In genomic region chr17:40978752-40979151, GRCh38 we compare ENCODE assay signal across 20 cellular contexts. TPM values are rescaled to one million over a fixed set of nuclear protein-coding genes. Genes with fewer than 3 reads are reported as not detected.
DNase-seq lines count a peak whose midpoint lies in the region; ATAC-seq, FAIRE-seq and TF ChIP-seq lines count a peak whose summit lies in the region.
"Had no signal": no experiment of that assay in that cellular context is flagged by ENCODE, and none has a peak within 500 bp of the region (broad histone marks: within the 10 kb centered on the region; RNA-seq: fewer than 3 reads in every experiment).

No MANE protein-coding gene starts in this region.

- WGBS in body of pancreas, 2 donors: 29 to 48% methylated on average over 12 to 13 of the region's 13 CpGs
- no CpG with 5 or more reads among the region's 13 CpGs for WGBS in neuronal stem cell (ENCODE audit: extremely low coverage in 2 of 2, insufficient read length in 2 of 2, insufficient replicate concordance in 1 of 2), 2 donors

- H3K79me1 ChIP-seq in neuronal stem cell (ENCODE audit: low read depth, low read length): no peaks in the 10 kb centered on the region

- TF ChIP-seq POLR2A in body of pancreas (IDR thresholded peaks at IDR 0.05): no peak

- H3K18ac ChIP-seq in neuronal stem cell (ENCODE audit: low read length): peak overlapping the region; percentile 80

- intact Hi-C loops in body of pancreas (cut with DNase I) (no loop called here), upper lobe of right lung (cut with DNase I) (no loop called here)

- peak overlapping the region; percentile 91 for H2BK120ac ChIP-seq in neuronal stem cell (ENCODE audit: low read depth, low read length)

- no peak overlapping the region for H2BK15ac ChIP-seq in neuronal stem cell (ENCODE audit: low read length)

- H2AFZ ChIP-seq in keratinocyte (ENCODE audit: control insufficient read depth, low read length): peak overlapping the region; percentile 51
- no peak overlapping the region for H2AFZ ChIP-seq in neuronal stem cell (ENCODE audit: low read length)

- H2BK12ac ChIP-seq in neuronal stem cell (ENCODE audit: low read length): peak overlapping the region; percentile 73

- no peaks in the 10 kb centered on the region for H3K79me2 ChIP-seq in keratinocyte (ENCODE audit: control insufficient read depth, insufficient read depth, low read length)

- peak overlapping the region; percentile 37 for H2AK5ac ChIP-seq in neuronal stem cell (ENCODE audit: low read depth, low read length)

- FAIRE-seq in keratinocyte (lab: Jason Lieb, UNC): peak; percentile 67
- FAIRE-seq: HTR-8/SVneo had no signal

- H4K8ac ChIP-seq in neuronal stem cell (ENCODE audit: low read depth, low read length): no peak overlapping the region

- H4K20me1 ChIP-seq in keratinocyte (ENCODE audit: control insufficient read depth, extremely low read depth, insufficient read depth, low read length): no peaks in the 10 kb centered on the region

- H3K23ac ChIP-seq in neuronal stem cell (ENCODE audit: low read depth, low read length, poor library complexity): no peak overlapping the region

- no peak for TF ChIP-seq CTCF in body of pancreas (IDR thresholded peaks at IDR 0.05)
- TF ChIP-seq CTCF in keratinocyte (optimal IDR thresholded peaks at IDR 0.05 in 1 of 3, IDR thresholded peaks at IDR 0.05 in 1 of 3, conservative IDR thresholded peaks at IDR 0.05 in 1 of 3; ENCODE audit: extremely low read depth in 1 of 3, insufficient read depth in 2 of 3, low read length in 3 of 3): no peak
- TF ChIP-seq CTCF in upper lobe of right lung (IDR thresholded peaks at IDR 0.05): no peak

- no peak overlapping the region for H4K91ac ChIP-seq in neuronal stem cell (ENCODE audit: low read depth, low read length, poor library complexity)

- no peak overlapping the region for H3K9ac ChIP-seq in keratinocyte (ENCODE audit: control insufficient read depth, extremely low read depth, insufficient read depth, low read length)
- no peak overlapping the region for H3K9ac ChIP-seq in neuronal stem cell (ENCODE audit: low read depth, low read length, poor library complexity)

- peak overlapping the region; percentile 97 for H3K14ac ChIP-seq in neuronal stem cell (ENCODE audit: low read length)

- no peak overlapping the region for H2BK5ac ChIP-seq in neuronal stem cell (ENCODE audit: low read length)

- H3K4me3 ChIP-seq in body of pancreas: no peak overlapping the region
- H3K4me3 ChIP-seq in keratinocyte (ENCODE audit: control insufficient read depth in 2 of 3, extremely low read depth in 1 of 3, insufficient read depth in 2 of 3, low read depth in 1 of 3, low read length in 3 of 3): no peak overlapping the region
- H3K4me3 ChIP-seq in neuronal stem cell (ENCODE audit: low read length in 2 of 2): no peak overlapping the region
- H3K4me3 ChIP-seq in upper lobe of right lung: no peak overlapping the region
- H3K4me3 ChIP-seq: SJCRH30 had no signal

- H3K9me1 ChIP-seq in keratinocyte (ENCODE audit: control insufficient read depth, extremely low read depth, insufficient read depth, low read length): no peaks in the 10 kb centered on the region

- H3K4me2 ChIP-seq in keratinocyte (ENCODE audit: control insufficient read depth, extremely low read depth, insufficient read depth, low read depth, low read length) (no peak overlapping the region), neuronal stem cell (ENCODE audit: insufficient read depth, low read length, poor library complexity, severe bottlenecking) (no peak overlapping the region)

- H3K36me3 ChIP-seq in body of pancreas (replicated peaks in 1 of 2; ENCODE audit: insufficient read depth in 1 of 2, low read depth in 2 of 2) (no peaks in the 10 kb centered on the region), keratinocyte (ENCODE audit: control insufficient read depth in 2 of 2, extremely low read depth in 1 of 2, insufficient read depth in 2 of 2, low read length in 2 of 2) (no peaks in the 10 kb centered on the region), neuronal stem cell (replicated peaks in 1 of 2; ENCODE audit: control insufficient read depth in 2 of 2, insufficient read depth in 2 of 2, low read length in 2 of 2) (no peaks in the 10 kb centered on the region), upper lobe of right lung (no peaks in the 10 kb centered on the region)
- H3K36me3 ChIP-seq: SJCRH30 had no signal

- dilution Hi-C loops in keratinocyte (cut with MboI; ENCODE audit: extremely low pct_ligation_motif_present, low sequenced_read_pairs): no loop called here

- DNase-seq in body of pancreas (peak; percentile 48 to 78 (median 60)), keratinocyte (ENCODE audit: low read depth, low spot score) (no peak), neuronal stem cell (ENCODE audit: low spot score) (no peak), upper lobe of right lung (no peak), NOMO-1 treated with dmso at 0.1 percent for 144 hours (lab: John Stamatoyannopoulos, UW; ENCODE audit: unreplicated experiment) (no peak)
- DNase-seq: AML-193, DMS153, HCEC 1CT, NCI-H1417, NCI-H1930, NCI-H446 treated with DMSO at 0.1 percent for 48 hours, NCI-H748 treated with DMSO at 0.1 percent for 48 hours, RPMI8226 had no signal

- ATAC-seq in body of pancreas (peak; percentile 85), upper lobe of right lung (peak; percentile 65), GM21723 (IDR thresholded peaks at IDR 0.05; ENCODE audit: unreplicated experiment) (no peak), HG02610 (IDR thresholded peaks at IDR 0.05; ENCODE audit: unreplicated experiment) (no peak)

- peaks cover 22% of the 10 kb centered on the region for H3K4me1 ChIP-seq in body of pancreas
- H3K4me1 ChIP-seq in keratinocyte (ENCODE audit: control insufficient read depth, extremely low read depth, insufficient read depth, low read length): peaks cover 4% of the 10 kb centered on the region
- H3K4me1 ChIP-seq in neuronal stem cell (ENCODE audit: control insufficient read depth in 2 of 2, insufficient read depth in 1 of 2, low read depth in 1 of 2, low read length in 2 of 2): peaks cover 0 to 14% of the 10 kb centered on the region in 2 donors
- no peaks in the 10 kb centered on the region for H3K4me1 ChIP-seq in upper lobe of right lung

- peak overlapping the region in 3 of 4 donors; percentile 13 to 75 (median 72) for H3K27ac ChIP-seq in body of pancreas
- H3K27ac ChIP-seq in keratinocyte (ENCODE audit: control insufficient read depth, insufficient read depth, low read length): no peak overlapping the region
- H3K27ac ChIP-seq in neuronal stem cell (replicated peaks; ENCODE audit: low read length): no peak overlapping the region
- no peak overlapping the region for H3K27ac ChIP-seq in upper lobe of right lung
- H3K27ac ChIP-seq: HL-60, SJCRH30 had no signal

- H3K27me3 ChIP-seq in body of pancreas (peaks cover 0 to 4% of the 10 kb centered on the region in 2 donors), keratinocyte (ENCODE audit: control insufficient read depth, extremely low read depth, insufficient read depth, low read length) (no peaks in the 10 kb centered on the region), neuronal stem cell (ENCODE audit: control insufficient read depth in 3 of 3, insufficient read depth in 3 of 3, low read depth in 1 of 3, low read length in 3 of 3) (no peaks in the 10 kb centered on the region), upper lobe of right lung (peaks cover 6% of the 10 kb centered on the region)
- H3K27me3 ChIP-seq: SJCRH30 had no signal

- no peak overlapping the region for H3K4ac ChIP-seq in neuronal stem cell (ENCODE audit: low read length)

- no peaks in the 10 kb centered on the region for H3K9me3 ChIP-seq in body of pancreas
- no peaks in the 10 kb centered on the region for H3K9me3 ChIP-seq in keratinocyte (ENCODE audit: control insufficient read depth, low read depth, low read length)
- peaks cover 0 to 1% of the 10 kb centered on the region in 2 donors for H3K9me3 ChIP-seq in neuronal stem cell (replicated peaks in 1 of 2; ENCODE audit: control insufficient read depth in 2 of 2, insufficient read depth in 1 of 2, low read depth in 1 of 2, low read length in 2 of 2)
- H3K9me3 ChIP-seq in upper lobe of right lung: no peaks in the 10 kb centered on the region
- H3K9me3 ChIP-seq: SJCRH30 had no signal

RNA-seq across cellular contexts. Expression of gene KRT40, which starts 5.4 kb away (rescaled TPM):
- total RNA-seq in body of pancreas (1 to 10 TPM in 1 of 2 donors, not detected in 1; 1.6 TPM), upper lobe of right lung (not detected)
- 0.03 TPM in 2 of 3 replicates, not detected in the other for polyA plus RNA-seq in keratinocyte
- polyA plus RNA-seq in keratinocyte (2011; ENCODE audit: low read depth): not detected
- 0.03 TPM in 1 of 2 replicates, not detected in the other for polyA plus RNA-seq in keratinocyte (2011; cell fraction: cytosol; rRNA removed)
- polyA plus RNA-seq in keratinocyte (2011; cell fraction: nucleus; rRNA removed): 0.06 TPM in 1 of 2 replicates, not detected in the other
- polyA plus RNA-seq in keratinocyte (2012; ENCODE audit: low replicate concordance): not detected in 2 replicates
- polyA minus RNA-seq in keratinocyte: not detected in 3 replicates
- not detected for polyA minus RNA-seq in keratinocyte (2011; cell fraction: cytosol; rRNA and poly(A)+ RNA removed)
- polyA minus RNA-seq in keratinocyte (2011; cell fraction: nucleus; rRNA and poly(A)+ RNA removed): not detected in 2 replicates
- polyA plus RNA-seq in neuronal stem cell (2013, experiment 1 of 2): not detected
- not detected for polyA plus RNA-seq in neuronal stem cell (2013, experiment 2 of 2)
- total RNA-seq: LHCN-M2, SJCRH30 had no signal
- polyA plus RNA-seq: CD14-positive monocyte had no signal

RNA-seq across cellular contexts. Expression of gene KRT39, which starts 12.0 kb away (rescaled TPM):
- total RNA-seq in body of pancreas: not detected
- polyA plus RNA-seq in keratinocyte: 0.05 TPM in 1 of 3 replicates, not detected in the others
- polyA plus RNA-seq in keratinocyte (2011; ENCODE audit: low read depth): not detected
- polyA plus RNA-seq in keratinocyte (2011; cell fraction: cytosol; rRNA removed): not detected in 2 replicates
- not detected in 2 replicates for polyA plus RNA-seq in keratinocyte (2011; cell fraction: nucleus; rRNA removed)
- not detected in 2 replicates for polyA plus RNA-seq in keratinocyte (2012; ENCODE audit: low replicate concordance)
- not detected in 3 replicates for polyA minus RNA-seq in keratinocyte
- polyA minus RNA-seq in keratinocyte (2011; cell fraction: cytosol; rRNA and poly(A)+ RNA removed): not detected
- polyA minus RNA-seq in keratinocyte (2011; cell fraction: nucleus; rRNA and poly(A)+ RNA removed): not detected in 2 replicates
- polyA plus RNA-seq in neuronal stem cell (2013, experiment 1 of 2): not detected
- not detected for polyA plus RNA-seq in neuronal stem cell (2013, experiment 2 of 2)
- total RNA-seq in upper lobe of right lung: 0.35 TPM
- total RNA-seq: LHCN-M2, SJCRH30 had no signal
- polyA plus RNA-seq: CD14-positive monocyte had no signal

RNA-seq across cellular contexts. Expression of gene KRTAP3-3, which starts 15.2 kb away (rescaled TPM):
- not detected for total RNA-seq in body of pancreas
- not detected in 3 replicates for polyA plus RNA-seq in keratinocyte
- not detected for polyA plus RNA-seq in keratinocyte (2011; ENCODE audit: low read depth)
- not detected in 2 replicates for polyA plus RNA-seq in keratinocyte (2011; cell fraction: cytosol; rRNA removed)
- not detected in 2 replicates for polyA plus RNA-seq in keratinocyte (2011; cell fraction: nucleus; rRNA removed)
- not detected in 2 replicates for polyA plus RNA-seq in keratinocyte (2012; ENCODE audit: low replicate concordance)
- polyA minus RNA-seq in keratinocyte: not detected in 3 replicates
- polyA minus RNA-seq in keratinocyte (2011; cell fraction: cytosol; rRNA and poly(A)+ RNA removed): not detected
- polyA minus RNA-seq in keratinocyte (2011; cell fraction: nucleus; rRNA and poly(A)+ RNA removed): not detected in 2 replicates
- polyA plus RNA-seq in neuronal stem cell (2013, experiment 1 of 2): not detected
- polyA plus RNA-seq in neuronal stem cell (2013, experiment 2 of 2): not detected
- total RNA-seq in upper lobe of right lung: not detected
- total RNA-seq: LHCN-M2, SJCRH30 had no signal
- polyA plus RNA-seq: CD14-positive monocyte had no signal

RNA-seq across cellular contexts. Expression of gene KRTAP3-2, which starts 21.0 kb away (rescaled TPM):
- not detected for total RNA-seq in body of pancreas
- not detected in 3 replicates for polyA plus RNA-seq in keratinocyte
- polyA plus RNA-seq in keratinocyte (2011; ENCODE audit: low read depth): not detected
- not detected in 2 replicates for polyA plus RNA-seq in keratinocyte (2011; cell fraction: cytosol; rRNA removed)
- polyA plus RNA-seq in keratinocyte (2011; cell fraction: nucleus; rRNA removed): not detected in 2 replicates
- not detected in 2 replicates for polyA plus RNA-seq in keratinocyte (2012; ENCODE audit: low replicate concordance)
- polyA minus RNA-seq in keratinocyte: not detected in 3 replicates
- not detected for polyA minus RNA-seq in keratinocyte (2011; cell fraction: cytosol; rRNA and poly(A)+ RNA removed)
- polyA minus RNA-seq in keratinocyte (2011; cell fraction: nucleus; rRNA and poly(A)+ RNA removed): not detected in 2 replicates
- not detected for polyA plus RNA-seq in neuronal stem cell (2013, experiment 1 of 2)
- polyA plus RNA-seq in neuronal stem cell (2013, experiment 2 of 2): not detected
- total RNA-seq in upper lobe of right lung: not detected
- total RNA-seq: LHCN-M2, SJCRH30 had no signal
- polyA plus RNA-seq: CD14-positive monocyte had no signal

RNA-seq across cellular contexts. Expression of gene KRTAP3-1, which starts 30.2 kb away (rescaled TPM):
- total RNA-seq in body of pancreas (not detected), upper lobe of right lung (not detected)
- not detected in 3 replicates for polyA plus RNA-seq in keratinocyte
- polyA plus RNA-seq in keratinocyte (2011; ENCODE audit: low read depth): not detected
- polyA plus RNA-seq in keratinocyte (2011; cell fraction: cytosol; rRNA removed): not detected in 2 replicates
- polyA plus RNA-seq in keratinocyte (2011; cell fraction: nucleus; rRNA removed): not detected in 2 replicates
- not detected in 2 replicates for polyA plus RNA-seq in keratinocyte (2012; ENCODE audit: low replicate concordance)
- polyA minus RNA-seq in keratinocyte: not detected in 3 replicates
- not detected for polyA minus RNA-seq in keratinocyte (2011; cell fraction: cytosol; rRNA and poly(A)+ RNA removed)
- polyA minus RNA-seq in keratinocyte (2011; cell fraction: nucleus; rRNA and poly(A)+ RNA removed): not detected in 2 replicates
- not detected for polyA plus RNA-seq in neuronal stem cell (2013, experiment 1 of 2)
- not detected for polyA plus RNA-seq in neuronal stem cell (2013, experiment 2 of 2)
- total RNA-seq: LHCN-M2, SJCRH30 had no signal
- polyA plus RNA-seq: CD14-positive monocyte had no signal

Comparison
In these comparisons a context has a peak if more than half of its experiments do, and no peak if none do; other contexts are left out.
1. ATAC-seq: peak in body of pancreas (single experiment) and upper lobe of right lung (single experiment); none in GM21723 (single experiment) and HG02610 (single experiment).
2. DNase-seq: peak in body of pancreas (4 of 4); none in keratinocyte (single experiment), neuronal stem cell (single experiment), upper lobe of right lung (single experiment) and NOMO-1 treated with dmso at 0.1 percent for 144 hours (single experiment).
3. H3K27ac ChIP-seq: peak in body of pancreas (3 of 4); none in keratinocyte (single experiment), neuronal stem cell (single experiment) and upper lobe of right lung (single experiment).